ENCODE assay signal across 17 cellular contexts in genomic region chr14:88727057-88727456, GRCh38.
A peak's percentile ranks its signal among the peaks of the same experiment; 100 is the strongest.
DNase-seq lines count a peak whose midpoint lies in the region; ATAC-seq, FAIRE-seq and TF ChIP-seq lines count a peak whose summit lies in the region.
"Had no signal": no experiment of that assay in that cellular context is flagged by ENCODE, and none has a peak within 500 bp of the region (broad histone marks: within the 10 kb centered on the region; RNA-seq: fewer than 3 reads in every experiment).

No MANE protein-coding gene starts in this region.

- intact Hi-C loops in PC-3 (cut with micrococcal nuclease) = no loop called here
- intact Hi-C loops in K562 (cut with micrococcal nuclease) = no loop called here
- intact Hi-C loops in MCF 10A (cut with micrococcal nuclease) = no loop called here

- H3K36me3 ChIP-seq in PC-3 (ENCODE audit: low read depth, low read length) (no peaks in the 10 kb centered on the region), K562 (ENCODE audit: control insufficient read depth, insufficient read depth, low read length) (no peaks in the 10 kb centered on the region)
- H3K36me3 ChIP-seq in CD8-positive, alpha-beta memory T cell (ENCODE audit: insufficient read depth, low read length) = no peaks in the 10 kb centered on the region

- H3K27ac ChIP-seq in PC-3 (ENCODE audit: low read length) (no peak overlapping the region), K562 (ENCODE audit: extremely low read depth, low read depth, low read length) (no peak overlapping the region)
- H3K27ac ChIP-seq in CD8-positive, alpha-beta memory T cell (ENCODE audit: low read depth, low read length) = no peak overlapping the region

- CTCF ChIA-PET in PC-3 (lab: Charles Lee) (no interaction called here), K562 (lab: Yijun Ruan, JAX; ENCODE audit: low intra/inter-chr PET ratio) (no interaction called here), MCF 10A (lab: Yijun Ruan, JAX) (interaction anchor here (1.6 kb wide), 1 partner anchor 60 kb away, joined by 6 read pairs; no protein-coding TSS in a partner anchor)
- CTCF ChIA-PET in CD8-positive, alpha-beta memory T cell (lab: Charles Lee) = no interaction called here

- H3K9me2 ChIP-seq in PC-3 (replicated peaks; ENCODE audit: low read length) = no peaks in the 10 kb centered on the region

- ATAC-seq in PC-3 (no peak), K562 (no peak)
- ATAC-seq: GM23338, HCT116 had no signal

- H2AFZ ChIP-seq in PC-3 (ENCODE audit: low read length) (no peak overlapping the region), K562 (ENCODE audit: low read depth, low read length) (no peak overlapping the region)
- H2AFZ ChIP-seq: GM23338 had no signal

- H3F3A ChIP-seq in PC-3 (ENCODE audit: low read length, unreplicated experiment) = no peaks in the 10 kb centered on the region

- TF ChIP-seq CTCF in PC-3 (conservative IDR thresholded peaks at IDR 0.05; ENCODE audit: low read depth, low read length) (no peak), K562 (IDR thresholded peaks at IDR 0.05 in 2 of 3, conservative IDR thresholded peaks at IDR 0.05 in 1 of 3; ENCODE audit: insufficient read depth in 2 of 3, low read depth in 1 of 3, low read length in 3 of 3) (no peak), MCF 10A (IDR thresholded peaks at IDR 0.05; ENCODE audit: unreplicated experiment) (no peak)

- FAIRE-seq in K562 (lab: Jason Lieb, UNC) = no peak
- FAIRE-seq: GM12891, GM18507 had no signal

- H3K9me3 ChIP-seq in PC-3 (ENCODE audit: low read length) (no peaks in the 10 kb centered on the region), K562 (replicated peaks; ENCODE audit: control insufficient read depth, insufficient read depth, low read depth, low read length) (no peaks in the 10 kb centered on the region)
- no peaks in the 10 kb centered on the region for H3K9me3 ChIP-seq in CD8-positive, alpha-beta memory T cell (ENCODE audit: low read length)
- H3K9me3 ChIP-seq: Caco-2 had no signal

- no peak overlapping the region for H3K4me3 Mint-ChIP-seq in MCF 10A (ENCODE audit: unreplicated experiment)
- H3K4me3 Mint-ChIP-seq in CD8-positive, alpha-beta memory T cell = no peak overlapping the region
- H3K4me3 Mint-ChIP-seq: CD4-positive, alpha-beta memory T cell; GM23338; H9 had no signal

- DNase-seq in EH (ENCODE audit: low read depth) = peak; percentile 2
- DNase-seq in PC-3 = peak; percentile 28
- DNase-seq in K562 (ENCODE audit: extremely low read depth in 1 of 4, low spot score in 3 of 4) = no peak
- no peak for DNase-seq in MCF 10A (ENCODE audit: unreplicated experiment)
- no peak for DNase-seq in CD8-positive, alpha-beta memory T cell
- no peak for DNase-seq in activated CD4-positive, alpha-beta T cell treated with anti-CD3 and anti-CD28 coated beads, Interleukin-2, amount 50 U/mL, for 48 hours
- DNase-seq: C1 segment of cervical spinal cord; Caco-2; CD4-positive, alpha-beta memory T cell; DMS 273 treated with DMSO at 0.1 percent for 48 hours; DMS79; GF-D8; H9 had no signal

- H3K4me1 ChIP-seq in PC-3 (ENCODE audit: insufficient read depth, low read length) (no peaks in the 10 kb centered on the region), K562 (replicated peaks in 1 of 2; ENCODE audit: control insufficient read depth in 2 of 2, insufficient read depth in 2 of 2, low read length in 2 of 2) (no peaks in the 10 kb centered on the region)
- H3K4me1 ChIP-seq in CD8-positive, alpha-beta memory T cell (ENCODE audit: insufficient read depth, low read length) = no peaks in the 10 kb centered on the region
- H3K4me1 ChIP-seq: Caco-2 had no signal

- H3K9me1 ChIP-seq in K562 (ENCODE audit: control insufficient read depth, insufficient read depth, low read length) = no peaks in the 10 kb centered on the region

- H3K4me1 Mint-ChIP-seq in MCF 10A (ENCODE audit: insufficient read depth, unreplicated experiment) = no peaks in the 10 kb centered on the region
- H3K4me1 Mint-ChIP-seq in CD8-positive, alpha-beta memory T cell = no peaks in the 10 kb centered on the region
- H3K4me1 Mint-ChIP-seq: CD4-positive, alpha-beta memory T cell; GM23338; H9 had no signal

- H3K4me2 ChIP-seq in PC-3 (ENCODE audit: low read length) (no peak overlapping the region), K562 (ENCODE audit: insufficient read depth, low read length) (no peak overlapping the region)
- H3K4me2 ChIP-seq: GM23338 had no signal

- H3K36me3 Mint-ChIP-seq in MCF 10A (ENCODE audit: insufficient read depth, unreplicated experiment) = no peaks in the 10 kb centered on the region
- peaks cover 0 to 4% (median 4%) of the 10 kb centered on the region in 3 donors for H3K36me3 Mint-ChIP-seq in CD8-positive, alpha-beta memory T cell

- H3K79me2 ChIP-seq in PC-3 (ENCODE audit: low read length) (no peaks in the 10 kb centered on the region), K562 (ENCODE audit: control insufficient read depth, insufficient read depth, low read length) (no peaks in the 10 kb centered on the region)

- no peak for TF ChIP-seq RAD21 in K562 (CRISPR knock-in tag; conservative IDR thresholded peaks at IDR 0.05 in 1 of 2, IDR thresholded peaks at IDR 0.05 in 1 of 2)

- no peak for TF ChIP-seq POLR2A in K562 (conservative IDR thresholded peaks at IDR 0.05)

- BruUV-seq in PC-3 (replicated peaks; lab: Mats Ljungman, UMichigan) (no TSS peak), K562 (replicated peaks; lab: Mats Ljungman, UMichigan) (no TSS peak), MCF 10A (replicated peaks; lab: Mats Ljungman, UMichigan) (no TSS peak)

- no peak for TF ChIP-seq EP300 in K562 (IDR thresholded peaks at IDR 0.05; ENCODE audit: low read length)

- H3K27me3 ChIP-seq in PC-3 (ENCODE audit: low read length) (no peaks in the 10 kb centered on the region), K562 (ENCODE audit: control insufficient read depth in 2 of 2, insufficient read depth in 2 of 2, low read length in 2 of 2) (no peaks in the 10 kb centered on the region)
- no peaks in the 10 kb centered on the region for H3K27me3 ChIP-seq in CD8-positive, alpha-beta memory T cell (ENCODE audit: insufficient read depth, low read length, poor library complexity, severe bottlenecking)

- H3K27ac Mint-ChIP-seq in MCF 10A (ENCODE audit: low read depth, unreplicated experiment) = no peak overlapping the region
- H3K27ac Mint-ChIP-seq in CD8-positive, alpha-beta memory T cell = no peak overlapping the region
- H3K27ac Mint-ChIP-seq: CD4-positive, alpha-beta memory T cell; GM23338; H9 had no signal

- WGBS in K562 (ENCODE audit: insufficient coverage, low coverage, missing lambda C conversion rate) = 0% methylated on average over 1 of the region's 4 CpGs

- POLR2A ChIA-PET in PC-3 (lab: Charles Lee; ENCODE audit: unreplicated experiment) = no interaction called here
- POLR2A ChIA-PET in K562 (lab: Yijun Ruan, JAX) = interaction anchor here (0.6 to 0.7 kb wide), 2 partner anchors 407 to 501 kb away, joined by 3 read pairs; no protein-coding TSS in a partner anchor
- POLR2A ChIA-PET in MCF 10A (lab: Yijun Ruan, JAX) = no interaction called here
- POLR2A ChIA-PET in CD8-positive, alpha-beta memory T cell (lab: Charles Lee) = no interaction called here

- in situ Hi-C loops in K562 (cut with MboI) = no loop called here

- H3K9ac ChIP-seq in PC-3 (ENCODE audit: low read length) (no peak overlapping the region), K562 (ENCODE audit: insufficient read depth in 1 of 2, low read depth in 2 of 2, low read length in 2 of 2) (no peak overlapping the region)

- H3K27me3 Mint-ChIP-seq in MCF 10A (ENCODE audit: insufficient read depth, unreplicated experiment) = no peaks in the 10 kb centered on the region
- no peaks in the 10 kb centered on the region for H3K27me3 Mint-ChIP-seq in CD8-positive, alpha-beta memory T cell
- H3K27me3 Mint-ChIP-seq: CD4-positive, alpha-beta memory T cell had no signal

- H4K20me1 ChIP-seq in PC-3 (ENCODE audit: low read length) = no peaks in the 10 kb centered on the region
- no peaks in the 10 kb centered on the region for H4K20me1 ChIP-seq in K562 (replicated peaks; ENCODE audit: control insufficient read depth, insufficient read depth, low read length)

- no peaks in the 10 kb centered on the region for H3K9me3 Mint-ChIP-seq in MCF 10A (ENCODE audit: unreplicated experiment)
- no peaks in the 10 kb centered on the region for H3K9me3 Mint-ChIP-seq in CD8-positive, alpha-beta memory T cell
- H3K9me3 Mint-ChIP-seq: GM23338, H9 had no signal

- no peak overlapping the region for H3K4me3 ChIP-seq in PC-3 (ENCODE audit: low read length)
- no peak overlapping the region for H3K4me3 ChIP-seq in K562
- H3K4me3 ChIP-seq in CD8-positive, alpha-beta memory T cell (ENCODE audit: low read length) = no peak overlapping the region
- H3K4me3 ChIP-seq: GM23338 had no signal

TF ChIP-seq in K562, 482 proteins besides CTCF, POLR2A, EP300 and RAD21 (continues in another document):
- TF ChIP-seq PKNOX1 (IDR thresholded peaks at IDR 0.05) (peak; percentile 39; the same call in 1 of the 2 replicates), PBX2 (CRISPR knock-in tag; IDR thresholded peaks at IDR 0.05; ENCODE audit: low read depth) (no peak), PBX2 (tag; conservative IDR thresholded peaks at IDR 0.05; ENCODE audit: low read depth) (peak; percentile 83), MEIS2 (IDR thresholded peaks at IDR 0.05; ENCODE audit: partially characterized antibody) (peak; percentile 70)

Comparison
In these comparisons a context has a peak if more than half of its experiments do, and no peak if none do; other contexts are left out.
1. DNase-seq: peak in EH (single experiment) and PC-3 (single experiment); none in K562 (0 of 4), MCF 10A (single experiment), CD8-positive, alpha-beta memory T cell (0 of 5) and activated CD4-positive, alpha-beta T cell treated with anti-CD3 and anti-CD28 coated beads, Interleukin-2, amount 50 U/mL, for 48 hours (0 of 2).